13 cellular contexts compared by ENCODE assay signal in genomic region chr9:7368410-7369292, GRCh38.
A peak's percentile ranks its signal among the peaks of the same experiment; 100 is the strongest.
DNase-seq lines count a peak whose midpoint lies in the region; ATAC-seq and TF ChIP-seq lines count a peak whose summit lies in the region.
"Had no signal": no experiment of that assay in that cellular context is flagged by ENCODE, and none has a peak within 500 bp of the region (broad histone marks: within the 10 kb centered on the region; RNA-seq: fewer than 3 reads in every experiment).

No MANE protein-coding gene starts in this region.

- no peaks in the 10 kb centered on the region for H3K79me2 ChIP-seq in osteoblast (ENCODE audit: insufficient read depth, low read length)

- TF ChIP-seq CTCF in BJ (IDR thresholded peaks at IDR 0.05; ENCODE audit: insufficient read depth, low read depth, low read length) (no peak), fibroblast of villous mesenchyme (IDR thresholded peaks at IDR 0.05; ENCODE audit: insufficient read depth, low read depth, low read length) (no peak), osteoblast (IDR thresholded peaks at IDR 0.05; ENCODE audit: extremely low read depth, low read depth, low read length) (no peak)

- H3K9me3 ChIP-seq in SJCRH30 (replicated peaks) (no peaks in the 10 kb centered on the region), osteoblast (ENCODE audit: low read depth, low read length) (no peaks in the 10 kb centered on the region)

- H2AFZ ChIP-seq in osteoblast (ENCODE audit: low read length), result peak overlapping the region; percentile 70

- peak overlapping the region; percentile 27; the same call in 1 of the 2 replicates for H3K27ac ChIP-seq in SJCRH30
- H3K27ac ChIP-seq in osteoblast (ENCODE audit: low read depth, low read length), result no peak overlapping the region

- peak; percentile 80 for DNase-seq in BJ (ENCODE audit: low read depth)
- DNase-seq in SJCRH30, result peak in 1 of 2 experiments; percentile 56
- DNase-seq in fibroblast of villous mesenchyme (ENCODE audit: low read depth), result peak; percentile 97
- peak; percentile 67 for DNase-seq in osteoblast (ENCODE audit: insufficient read length, low spot score, missing footprints)
- DNase-seq in A172 (ENCODE audit: low spot score), result no peak
- no peak for DNase-seq in inferior parietal cortex (ENCODE audit: extremely low spot score)
- no peak for DNase-seq in HK-2 (ENCODE audit: unreplicated experiment)
- DNase-seq: activated CD8-positive, alpha-beta T cell treated with anti-CD3 and anti-CD28 coated beads, Interleukin-2, amount 10 ng/mL, durations not matched to agents 7 days and 5 days; COR-L47; NCI-H510A; stimulated activated naive CD4-positive, alpha-beta T cell; SW 1271 had no signal

- CTCF ChIA-PET in BJ (lab: Yijun Ruan, JAX), result interaction anchor here (0.8 to 1.5 kb wide), 2 partner anchors 10 to 316 kb away, joined by 3 to 5 read pairs; no protein-coding TSS in a partner anchor

- no peak overlapping the region for H3K4me2 ChIP-seq in osteoblast (ENCODE audit: insufficient read depth, low read length)

- H4K20me1 ChIP-seq in osteoblast (ENCODE audit: insufficient read depth, low read length), result no peaks in the 10 kb centered on the region

- H3K27me3 ChIP-seq in BJ (ENCODE audit: control insufficient read depth, insufficient read depth, low read length) (no peaks in the 10 kb centered on the region), SJCRH30 (no peaks in the 10 kb centered on the region), osteoblast (ENCODE audit: insufficient read depth, low read length) (no peaks in the 10 kb centered on the region)

- H3K4me1 ChIP-seq in SJCRH30 (peaks cover 7% of the 10 kb centered on the region), osteoblast (ENCODE audit: insufficient read depth, low read length) (no peaks in the 10 kb centered on the region)

- POLR2A ChIA-PET in BJ (lab: Charles Lee), result no interaction called here

- H3K36me3 ChIP-seq in BJ (ENCODE audit: control insufficient read depth, insufficient read depth, low read length) (no peaks in the 10 kb centered on the region), SJCRH30 (no peaks in the 10 kb centered on the region), osteoblast (ENCODE audit: insufficient read depth, low read length) (no peaks in the 10 kb centered on the region)

- no peak overlapping the region for H3K4me3 ChIP-seq in BJ (ENCODE audit: low read depth, low read length)
- H3K4me3 ChIP-seq in SJCRH30, result no peak overlapping the region
- no peak overlapping the region for H3K4me3 ChIP-seq in fibroblast of villous mesenchyme (ENCODE audit: low read depth, low read length)
- no peak overlapping the region for H3K4me3 ChIP-seq in osteoblast (ENCODE audit: insufficient read depth, low read length)

- ATAC-seq in esophagus mucosa, result no peak
- ATAC-seq: activated CD8-positive, alpha-beta T cell treated with anti-CD3 and anti-CD28 coated beads, Interleukin-2, amount 10 ng/mL, durations not matched to agents 7 days and 5 days had no signal

Comparison
In these comparisons a context has a peak if more than half of its experiments do, and no peak if none do; other contexts are left out.
1. DNase-seq: peak in BJ (single experiment), fibroblast of villous mesenchyme (single experiment) and osteoblast (single experiment); none in A172 (single experiment), inferior parietal cortex (single experiment) and HK-2 (single experiment).